Comparison of ENCODE assay signal across 31 cellular contexts in the genomic region with DNA sequence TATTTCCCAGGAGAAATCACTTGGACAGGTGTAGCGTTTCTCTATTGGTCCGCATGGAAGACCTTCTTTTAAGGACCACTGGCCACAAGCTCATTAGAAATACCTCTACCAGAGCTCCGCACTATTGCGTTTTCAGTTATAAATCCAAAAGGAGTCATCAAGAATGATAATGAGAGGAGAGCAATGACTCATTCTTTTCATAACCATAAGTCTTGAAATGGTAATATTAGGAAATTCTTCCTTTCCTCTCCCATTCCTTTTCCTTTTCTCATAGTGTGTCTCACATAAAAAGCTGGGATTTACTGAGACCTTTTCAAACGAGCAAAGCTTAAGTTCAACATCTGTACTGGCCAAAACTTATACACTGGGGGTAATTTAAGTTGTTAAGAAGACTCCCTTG.
A peak's percentile ranks its signal among the peaks of the same experiment; 100 is the strongest.
DNase-seq lines count a peak whose midpoint lies in the region; ATAC-seq, FAIRE-seq and TF ChIP-seq lines count a peak whose summit lies in the region.
"Had no signal": no experiment of that assay in that cellular context is flagged by ENCODE, and none has a peak within 500 bp of the region (broad histone marks: within the 10 kb centered on the region; RNA-seq: fewer than 3 reads in every experiment).

No MANE protein-coding gene starts in this region.

- no peak overlapping the region for H3K4me3 Mint-ChIP-seq in MCF 10A (ENCODE audit: unreplicated experiment)
- no peak overlapping the region for H3K4me3 Mint-ChIP-seq in T-helper 2 cell treated with Interferon-gamma antibody and Interleukin-4, amounts not matched to agents 5 μg/mL and 100 μg/mL, for 36 hours
- H3K4me3 Mint-ChIP-seq: activated CD8-positive, alpha-beta T cell treated with anti-CD3 and anti-CD28 coated beads for 36 hours; activated naive CD4-positive, alpha-beta T cell treated with anti-CD3 and anti-CD28 coated beads, Interleukin-2, amount 10 ng/mL, durations not matched to agents 7 days and 5 days; CD4-positive, alpha-beta T cell; immature natural killer cell; memory B cell; nephron progenitor cell; stimulated activated naive B cell treated with anti-CD40 and anti-IgM and Interleukin-4, amounts not matched to agents 10 μg/mL and 1 μg/mL and 100 μg/mL, for 72 hours had no signal

- BruUV-seq in MCF 10A (replicated peaks; lab: Mats Ljungman, UMichigan): no TSS peak

- ATAC-seq in HG02970 (IDR thresholded peaks at IDR 0.05; ENCODE audit: low FRiP score, unreplicated experiment): no peak
- ATAC-seq: activated CD8-positive, alpha-beta T cell treated with anti-CD3 and anti-CD28 coated beads for 36 hours; left colon; stimulated activated naive B cell treated with anti-CD40 and anti-IgM and Interleukin-4, amounts not matched to agents 10 μg/mL and 1 μg/mL and 100 μg/mL, for 72 hours had no signal

- TF ChIP-seq CTCF in MCF 10A (IDR thresholded peaks at IDR 0.05; ENCODE audit: unreplicated experiment) (no peak), breast epithelium (IDR thresholded peaks at IDR 0.05) (no peak), bronchial epithelial cell (IDR thresholded peaks at IDR 0.05; ENCODE audit: insufficient read depth, low read length, severe bottlenecking) (no peak), foreskin fibroblast (IDR thresholded peaks at IDR 0.05; ENCODE audit: low read depth, low read length) (no peak), WERI-Rb-1 (IDR thresholded peaks at IDR 0.05; ENCODE audit: low read depth, low read length) (no peak)

- H3K36me3 ChIP-seq in breast epithelium (no peaks in the 10 kb centered on the region), bronchial epithelial cell (ENCODE audit: control insufficient read depth, insufficient read depth, low read length) (peaks cover 1% of the 10 kb centered on the region), WERI-Rb-1 (no peaks in the 10 kb centered on the region)
- H3K36me3 ChIP-seq: cardiac muscle cell had no signal

- no peaks in the 10 kb centered on the region for H3K4me1 ChIP-seq in breast epithelium
- H3K4me1 ChIP-seq: testis had no signal

- H3K9me3 ChIP-seq in breast epithelium: peaks cover 0 to 3% of the 10 kb centered on the region in 2 donors
- no peaks in the 10 kb centered on the region for H3K9me3 ChIP-seq in WERI-Rb-1 (ENCODE audit: severe bottlenecking)
- H3K9me3 ChIP-seq: testis had no signal

- H3K27me3 ChIP-seq in breast epithelium: no peaks in the 10 kb centered on the region
- no peaks in the 10 kb centered on the region for H3K27me3 ChIP-seq in bronchial epithelial cell (ENCODE audit: control insufficient read depth, insufficient read depth, low read length)
- peaks cover 23% of the 10 kb centered on the region for H3K27me3 ChIP-seq in WERI-Rb-1 (ENCODE audit: insufficient read depth, low read depth, severe bottlenecking)
- H3K27me3 ChIP-seq: cardiac muscle cell, testis had no signal

- intact Hi-C loops in MCF 10A (cut with micrococcal nuclease) (no loop called here), breast epithelium (cut with DNase I; ENCODE audit: low total_unique reads) (no loop called here)

- peaks cover 5% of the 10 kb centered on the region for H3K4me1 Mint-ChIP-seq in MCF 10A (ENCODE audit: insufficient read depth, unreplicated experiment)
- no peaks in the 10 kb centered on the region for H3K4me1 Mint-ChIP-seq in T-helper 2 cell treated with Interferon-gamma antibody and Interleukin-4, amounts not matched to agents 5 μg/mL and 100 μg/mL, for 36 hours (ENCODE audit: low read depth)
- H3K4me1 Mint-ChIP-seq: activated naive CD4-positive, alpha-beta T cell treated with anti-CD3 and anti-CD28 coated beads, Interleukin-2, amount 10 ng/mL, durations not matched to agents 7 days and 5 days; immature natural killer cell; memory B cell; nephron progenitor cell; stimulated activated naive B cell treated with anti-CD40 and anti-IgM and Interleukin-4, amounts not matched to agents 10 μg/mL and 1 μg/mL and 100 μg/mL, for 72 hours had no signal

- H3K27ac ChIP-seq in breast epithelium: no peak overlapping the region
- no peak overlapping the region for H3K27ac ChIP-seq in WERI-Rb-1
- H3K27ac ChIP-seq: 22Rv1, cardiac muscle cell, testis had no signal

- FAIRE-seq in bronchial epithelial cell (lab: Jason Lieb, UNC): no peak
- FAIRE-seq: colon, frontal cortex, small intestine had no signal

- peaks cover 22% of the 10 kb centered on the region for H3K36me3 Mint-ChIP-seq in MCF 10A (ENCODE audit: insufficient read depth, unreplicated experiment)
- H3K36me3 Mint-ChIP-seq in T-helper 2 cell treated with Interferon-gamma antibody and Interleukin-4, amounts not matched to agents 5 μg/mL and 100 μg/mL, for 36 hours (ENCODE audit: low read depth): no peaks in the 10 kb centered on the region
- H3K36me3 Mint-ChIP-seq: activated naive CD4-positive, alpha-beta T cell treated with anti-CD3 and anti-CD28 coated beads, Interleukin-2, amount 10 ng/mL, durations not matched to agents 7 days and 5 days; memory B cell had no signal

- no peaks in the 10 kb centered on the region for H3K9me3 Mint-ChIP-seq in MCF 10A (ENCODE audit: unreplicated experiment)
- H3K9me3 Mint-ChIP-seq in T-helper 2 cell treated with Interferon-gamma antibody and Interleukin-4, amounts not matched to agents 5 μg/mL and 100 μg/mL, for 36 hours: no peaks in the 10 kb centered on the region
- H3K9me3 Mint-ChIP-seq: activated CD8-positive, alpha-beta T cell treated with anti-CD3 and anti-CD28 coated beads for 36 hours; activated naive CD4-positive, alpha-beta T cell treated with anti-CD3 and anti-CD28 coated beads, Interleukin-2, amount 10 ng/mL, durations not matched to agents 7 days and 5 days; CD4-positive, alpha-beta T cell; nephron progenitor cell; stimulated activated naive B cell treated with anti-CD40 and anti-IgM and Interleukin-4, amounts not matched to agents 10 μg/mL and 1 μg/mL and 100 μg/mL, for 72 hours had no signal

- peak overlapping the region; percentile 73 for H3K27ac Mint-ChIP-seq in MCF 10A (ENCODE audit: low read depth, unreplicated experiment)
- H3K27ac Mint-ChIP-seq in T-helper 2 cell treated with Interferon-gamma antibody and Interleukin-4, amounts not matched to agents 5 μg/mL and 100 μg/mL, for 36 hours: no peak overlapping the region
- H3K27ac Mint-ChIP-seq: activated CD8-positive, alpha-beta T cell treated with anti-CD3 and anti-CD28 coated beads for 36 hours; activated naive CD4-positive, alpha-beta T cell treated with anti-CD3 and anti-CD28 coated beads, Interleukin-2, amount 10 ng/mL, durations not matched to agents 7 days and 5 days; CD4-positive, alpha-beta T cell; immature natural killer cell; memory B cell; nephron progenitor cell; stimulated activated naive B cell treated with anti-CD40 and anti-IgM and Interleukin-4, amounts not matched to agents 10 μg/mL and 1 μg/mL and 100 μg/mL, for 72 hours had no signal

- POLR2A ChIA-PET in MCF 10A (lab: Yijun Ruan, JAX): interaction anchor here (1.5 to 2.0 kb wide), 2 partner anchors 9 to 216 kb away, joined by 3 to 6 read pairs; no protein-coding TSS in a partner anchor

- no peak for TF ChIP-seq POLR2A in breast epithelium (IDR thresholded peaks at IDR 0.05)

- DNase-seq in MCF 10A (ENCODE audit: unreplicated experiment) (peak; percentile 55), breast epithelium (ENCODE audit: low spot score in 2 of 2) (no peak), bronchial epithelial cell (ENCODE audit: low read depth) (peak; percentile 51), foreskin fibroblast (peak; percentile 1 to 2), WERI-Rb-1 (no peak), NCI-H748 (lab: John Stamatoyannopoulos, UW; ENCODE audit: unreplicated experiment) (no peak)
- DNase-seq in T-helper 2 cell treated with Interferon-gamma antibody and Interleukin-4, amounts not matched to agents 5 μg/mL and 100 μg/mL, for 36 hours (ENCODE audit: low spot score): no peak
- DNase-seq: activated CD8-positive, alpha-beta T cell treated with anti-CD3 and anti-CD28 coated beads for 36 hours; activated naive CD4-positive, alpha-beta T cell treated with anti-CD3 and anti-CD28 coated beads, Interleukin-2, amount 10 ng/mL, durations not matched to agents 7 days and 5 days; AML-193; CD4-positive, alpha-beta T cell; DND-41; H7; immature natural killer cell; KBM-7; left colon; NCI-H1105 treated with DMSO at 0.1 percent for 48 hours; NCI-H2029; NCI-H524 treated with DMSO at 0.1 percent for 48 hours; nephron progenitor cell; NK-92 treated with Interleukin-12 subunit alpha and Interleukin-12 subunit beta, amount 100 ng/mL, for 24 hours; SIG-M5; small intestine; stimulated activated naive B cell treated with anti-CD40 and anti-IgM and Interleukin-4, amounts not matched to agents 10 μg/mL and 1 μg/mL and 100 μg/mL, for 72 hours; testis had no signal

- CTCF ChIA-PET in MCF 10A (lab: Yijun Ruan, JAX): interaction anchor here (0.5 to 1.3 kb wide), 4 partner anchors 24 to 583 kb away, joined by 3 to 7 read pairs (median 4); no protein-coding TSS in a partner anchor

- no peak overlapping the region for H3K4me3 ChIP-seq in breast epithelium
- H3K4me3 ChIP-seq in bronchial epithelial cell (ENCODE audit: low read depth, low read length): no peak overlapping the region
- H3K4me3 ChIP-seq in foreskin fibroblast (ENCODE audit: low read depth in 1 of 2, low read length in 2 of 2): no peak overlapping the region
- no peak overlapping the region for H3K4me3 ChIP-seq in WERI-Rb-1 (ENCODE audit: low read depth, low read length)
- H3K4me3 ChIP-seq: cardiac muscle cell, testis had no signal

- H3K27me3 Mint-ChIP-seq in MCF 10A (ENCODE audit: insufficient read depth, unreplicated experiment): no peaks in the 10 kb centered on the region
- H3K27me3 Mint-ChIP-seq in T-helper 2 cell treated with Interferon-gamma antibody and Interleukin-4, amounts not matched to agents 5 μg/mL and 100 μg/mL, for 36 hours (ENCODE audit: low read depth): no peaks in the 10 kb centered on the region
- H3K27me3 Mint-ChIP-seq: activated CD8-positive, alpha-beta T cell treated with anti-CD3 and anti-CD28 coated beads for 36 hours; activated naive CD4-positive, alpha-beta T cell treated with anti-CD3 and anti-CD28 coated beads, Interleukin-2, amount 10 ng/mL, durations not matched to agents 7 days and 5 days; CD4-positive, alpha-beta T cell; memory B cell; stimulated activated naive B cell treated with anti-CD40 and anti-IgM and Interleukin-4, amounts not matched to agents 10 μg/mL and 1 μg/mL and 100 μg/mL, for 72 hours had no signal

Comparison
In these comparisons a context has a peak if more than half of its experiments do, and no peak if none do; other contexts are left out.
1. DNase-seq: peak in MCF 10A (single experiment), bronchial epithelial cell (single experiment) and foreskin fibroblast (2 of 2); none in breast epithelium (0 of 2), WERI-Rb-1 (single experiment), T-helper 2 cell treated with Interferon-gamma antibody and Interleukin-4, amounts not matched to agents 5 μg/mL and 100 μg/mL, for 36 hours (single experiment) and NCI-H748 (single experiment).